10 cellular contexts compared by ENCODE assay signal in genomic region chr16:87790278-87791023, GRCh38. TPM values are rescaled to one million over a fixed set of nuclear protein-coding genes. Genes with fewer than 3 reads are reported as not detected.
A peak's percentile ranks its signal among the peaks of the same experiment; 100 is the strongest.
DNase-seq lines count a peak whose midpoint lies in the region; ATAC-seq and TF ChIP-seq lines count a peak whose summit lies in the region.
"Had no signal": no experiment of that assay in that cellular context is flagged by ENCODE, and none has a peak within 500 bp of the region (broad histone marks: within the 10 kb centered on the region; RNA-seq: fewer than 3 reads in every experiment).

No MANE protein-coding gene starts in this region.

- H3K27me3 ChIP-seq in dorsolateral prefrontal cortex (peaks cover 0 to 39% (median 0%) of the 10 kb centered on the region in 45 donors), osteoblast (ENCODE audit: insufficient read depth, low read length) (no peaks in the 10 kb centered on the region)
- H3K27me3 ChIP-seq in naive thymus-derived CD4-positive, alpha-beta T cell (ENCODE audit: control insufficient read depth in 2 of 2, insufficient read depth in 2 of 2, low read length in 2 of 2), result no peaks in the 10 kb centered on the region

- H3K79me2 ChIP-seq in osteoblast (ENCODE audit: insufficient read depth, low read length), result no peaks in the 10 kb centered on the region

- CTCF ChIA-PET in naive thymus-derived CD4-positive, alpha-beta T cell (lab: Charles Lee), result interaction anchor here (0.7 kb wide), 1 partner anchor 80 kb away, joined by 4 read pairs; no protein-coding TSS in a partner anchor

- ATAC-seq in naive thymus-derived CD4-positive, alpha-beta T cell, result no peak

- POLR2A ChIA-PET in naive thymus-derived CD4-positive, alpha-beta T cell (lab: Charles Lee), result interaction anchor here (1.1 kb wide), 1 partner anchor 16 kb away, joined by 3 read pairs; no protein-coding TSS in a partner anchor

- H3K27ac Mint-ChIP-seq in naive thymus-derived CD4-positive, alpha-beta T cell, result no peak overlapping the region
- no peak overlapping the region for H3K27ac Mint-ChIP-seq in mesothelial cell of epicardium

- H4K20me1 ChIP-seq in osteoblast (ENCODE audit: insufficient read depth, low read length), result no peaks in the 10 kb centered on the region

- TF ChIP-seq CTCF in dorsolateral prefrontal cortex (IDR thresholded peaks at IDR 0.05 in 54 of 56, conservative IDR thresholded peaks at IDR 0.05 in 2 of 56; ENCODE audit: low read depth in 1 of 56, partially characterized antibody in 56 of 56) (no peak), osteoblast (IDR thresholded peaks at IDR 0.05; ENCODE audit: extremely low read depth, low read depth, low read length) (no peak), mesothelial cell of epicardium (IDR thresholded peaks at IDR 0.05; ENCODE audit: unreplicated experiment) (no peak)

- H3K27ac ChIP-seq in dorsolateral prefrontal cortex (peak overlapping the region in 33 of 59 donors; percentile 2 to 76 (median 45)), osteoblast (ENCODE audit: low read depth, low read length) (peak overlapping the region; percentile 97)
- H3K27ac ChIP-seq in naive thymus-derived CD4-positive, alpha-beta T cell (ENCODE audit: low read depth, low read length), result no peak overlapping the region
- H3K27ac ChIP-seq: coronary artery had no signal

- no peaks in the 10 kb centered on the region for H3K9me3 Mint-ChIP-seq in naive thymus-derived CD4-positive, alpha-beta T cell
- no peaks in the 10 kb centered on the region for H3K9me3 Mint-ChIP-seq in mesothelial cell of epicardium

- no peak overlapping the region for H3K4me3 Mint-ChIP-seq in naive thymus-derived CD4-positive, alpha-beta T cell
- H3K4me3 Mint-ChIP-seq in mesothelial cell of epicardium, result no peak overlapping the region

- H3K4me1 Mint-ChIP-seq in naive thymus-derived CD4-positive, alpha-beta T cell, result no peaks in the 10 kb centered on the region
- H3K4me1 Mint-ChIP-seq in mesothelial cell of epicardium, result peaks cover 2% of the 10 kb centered on the region

- no peaks in the 10 kb centered on the region for H3K9me3 ChIP-seq in osteoblast (ENCODE audit: low read depth, low read length)
- H3K9me3 ChIP-seq in naive thymus-derived CD4-positive, alpha-beta T cell (ENCODE audit: control insufficient read depth in 2 of 3, low read length in 3 of 3), result no peaks in the 10 kb centered on the region

- H3K27me3 Mint-ChIP-seq in naive thymus-derived CD4-positive, alpha-beta T cell, result peaks cover 0 to 2% (median 0%) of the 10 kb centered on the region in 5 donors
- H3K27me3 Mint-ChIP-seq in mesothelial cell of epicardium (ENCODE audit: low read depth), result no peaks in the 10 kb centered on the region

- H3K4me2 ChIP-seq in osteoblast (ENCODE audit: insufficient read depth, low read length), result peak overlapping the region; percentile 63

- intact Hi-C loops in dorsolateral prefrontal cortex (cut with DNase I), result no loop called here
- intact Hi-C loops in naive thymus-derived CD4-positive, alpha-beta T cell (cut with micrococcal nuclease), result no loop called here

- H3K4me3 ChIP-seq in dorsolateral prefrontal cortex (peak overlapping the region in 8 of 59 donors; percentile 0 to 31 (median 20)), osteoblast (ENCODE audit: insufficient read depth, low read length) (peak overlapping the region; percentile 32)
- H3K4me3 ChIP-seq in naive thymus-derived CD4-positive, alpha-beta T cell (ENCODE audit: low read length), result no peak overlapping the region
- H3K4me3 ChIP-seq: coronary artery had no signal

- H3K36me3 ChIP-seq in osteoblast (ENCODE audit: insufficient read depth, low read length), result no peaks in the 10 kb centered on the region
- H3K36me3 ChIP-seq in naive thymus-derived CD4-positive, alpha-beta T cell (ENCODE audit: control insufficient read depth in 2 of 3, insufficient read depth in 3 of 3, low read length in 3 of 3), result no peaks in the 10 kb centered on the region

- H3K4me1 ChIP-seq in osteoblast (ENCODE audit: insufficient read depth, low read length), result peaks cover 33% of the 10 kb centered on the region
- H3K4me1 ChIP-seq in naive thymus-derived CD4-positive, alpha-beta T cell (ENCODE audit: control insufficient read depth in 2 of 2, insufficient read depth in 2 of 2, low read length in 2 of 2), result no peaks in the 10 kb centered on the region

- DNase-seq in COR-L47 (lab: John Stamatoyannopoulos, UW), result peak; percentile 94
- DNase-seq in NCI-H146 (lab: John Stamatoyannopoulos, UW), result peak; percentile 43
- DNase-seq in dorsolateral prefrontal cortex, result peak in 1 of 10 donors; percentile 29
- DNase-seq in osteoblast (ENCODE audit: insufficient read length, low spot score, missing footprints), result peak; percentile 91
- no peak for DNase-seq in NOMO-1 (lab: John Stamatoyannopoulos, UW; ENCODE audit: unreplicated experiment in 2 of 2)
- no peak for DNase-seq in stimulated activated CD4-positive, alpha-beta T cell treated with anti-CD3 and anti-CD28 coated beads, Interleukin-2, amount 100 ng/mL, for 24 hours
- no peak for DNase-seq in naive thymus-derived CD4-positive, alpha-beta T cell
- DNase-seq in mesothelial cell of epicardium (ENCODE audit: low spot score in 2 of 2, unreplicated experiment in 2 of 2), result no peak
- DNase-seq: OCI-M1 had no signal

- H3K36me3 Mint-ChIP-seq in naive thymus-derived CD4-positive, alpha-beta T cell, result no peaks in the 10 kb centered on the region
- H3K36me3 Mint-ChIP-seq in mesothelial cell of epicardium, result no peaks in the 10 kb centered on the region

- peak overlapping the region; percentile 0 for H2AFZ ChIP-seq in osteoblast (ENCODE audit: low read length)

RNA-seq across cellular contexts. Expression of gene KLHDC4, which starts 24.7 kb away (rescaled TPM):
- total RNA-seq in dorsolateral prefrontal cortex (10 to 100 TPM; 22.5 to 62.8 (median 39.0) TPM), osteoblast (22.1 and 23.3 TPM in 2 replicates), mesothelial cell of epicardium (49.7 to 52.7 TPM (median 52.3 TPM) in 3 replicates)
- total RNA-seq in naive thymus-derived CD4-positive, alpha-beta T cell, result 100 to 1,000 TPM in 2 of 5 experiments, 10 to 100 TPM in 3; 82.9 to 110 (median 85.3) TPM
- 10 to 100 TPM; 20.0 to 29.6 TPM for polyA plus RNA-seq in naive thymus-derived CD4-positive, alpha-beta T cell

Comparison
In these comparisons a context has a peak if more than half of its experiments do, and no peak if none do; other contexts are left out.
1. DNase-seq: peak in COR-L47 (single experiment), NCI-H146 (single experiment) and osteoblast (single experiment); none in NOMO-1 (0 of 2), stimulated activated CD4-positive, alpha-beta T cell treated with anti-CD3 and anti-CD28 coated beads, Interleukin-2, amount 100 ng/mL, for 24 hours (0 of 2), naive thymus-derived CD4-positive, alpha-beta T cell (0 of 9) and mesothelial cell of epicardium (0 of 2).